In the genomic region with DNA sequence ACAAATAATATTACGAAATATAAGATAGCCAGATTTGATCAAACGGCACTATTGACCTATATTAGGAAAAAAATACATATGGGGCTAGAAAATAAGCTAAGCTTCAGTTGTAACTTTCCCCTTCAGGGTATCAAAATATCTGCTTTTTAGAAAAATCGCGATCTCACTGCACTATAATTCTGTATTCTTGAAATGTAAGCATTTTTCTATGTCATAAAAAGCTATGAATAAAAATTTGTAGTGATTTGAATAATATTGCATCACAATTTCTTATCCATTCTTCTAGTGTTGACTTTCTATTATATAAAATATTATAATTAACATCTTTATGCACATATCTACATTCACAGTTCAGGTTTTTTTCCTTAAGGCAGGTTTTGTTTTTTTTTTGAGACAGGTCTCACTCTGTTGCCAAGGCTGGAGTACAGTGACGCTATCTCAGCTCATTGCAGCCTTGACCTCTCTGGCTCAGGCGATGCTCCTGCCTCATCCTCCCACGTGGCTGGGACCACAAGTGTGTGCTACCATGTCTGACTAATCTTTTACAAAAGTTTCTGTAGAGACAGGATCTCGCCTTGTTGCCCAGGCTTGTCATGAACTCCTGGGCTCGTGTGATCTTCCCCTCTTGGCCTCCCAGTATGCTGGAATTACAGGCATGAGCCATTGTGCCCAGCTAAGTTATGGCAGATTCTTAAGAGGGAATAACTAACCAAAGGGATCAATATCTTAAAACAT, we compare ENCODE assay signal across 23 cellular contexts. TPM values are rescaled to one million over a fixed set of nuclear protein-coding genes. Genes with fewer than 3 reads are reported as not detected.
DNase-seq lines count a peak whose midpoint lies in the region; ATAC-seq, FAIRE-seq and TF ChIP-seq lines count a peak whose summit lies in the region.
"Had no signal": no experiment of that assay in that cellular context is flagged by ENCODE, and none has a peak within 500 bp of the region (broad histone marks: within the 10 kb centered on the region; RNA-seq: fewer than 3 reads in every experiment).

No MANE protein-coding gene starts in this region.

- H3K36me3 Mint-ChIP-seq in activated naive CD8-positive, alpha-beta T cell = peaks cover 4% of the 10 kb centered on the region
- peaks cover 27% of the 10 kb centered on the region for H3K36me3 Mint-ChIP-seq in activated naive CD8-positive, alpha-beta T cell treated with anti-CD3 and anti-CD28 coated beads, Interleukin-2, amount 50 U/mL, for 24 hours (ENCODE audit: low read depth)
- no peaks in the 10 kb centered on the region for H3K36me3 Mint-ChIP-seq in WTC11

- CTCF ChIA-PET in WTC11 (lab: Charles Lee) = interaction anchor here (1.0 to 1.2 kb wide), 2 partner anchors 112 to 137 kb away, joined by 3 read pairs; no protein-coding TSS in a partner anchor

- intact Hi-C loops in pancreas (cut with DNase I) = loop anchor here in 1 of 3 donors (10.0 kb wide), 1 partner anchor 348 kb away; no protein-coding TSS in a partner anchor

- peaks cover 10% of the 10 kb centered on the region for H3K4me1 Mint-ChIP-seq in activated naive CD8-positive, alpha-beta T cell (ENCODE audit: low read depth)
- H3K4me1 Mint-ChIP-seq in activated naive CD8-positive, alpha-beta T cell treated with anti-CD3 and anti-CD28 coated beads, Interleukin-2, amount 50 U/mL, for 24 hours = peaks cover 9% of the 10 kb centered on the region
- H3K4me1 Mint-ChIP-seq in WTC11 = no peaks in the 10 kb centered on the region

- no peak overlapping the region for H3K27ac ChIP-seq in pancreas
- H3K27ac ChIP-seq: A549; BLaER1 treated with 17β-estradiol and CSF1 and Interleukin-3, amounts not matched to agents 10 nM and 100 nM; KMS-11 had no signal

- H3K9me3 Mint-ChIP-seq in activated naive CD8-positive, alpha-beta T cell (ENCODE audit: low read depth) = no peaks in the 10 kb centered on the region
- H3K9me3 Mint-ChIP-seq in activated naive CD8-positive, alpha-beta T cell treated with anti-CD3 and anti-CD28 coated beads, Interleukin-2, amount 50 U/mL, for 24 hours = no peaks in the 10 kb centered on the region
- H3K9me3 Mint-ChIP-seq in WTC11 = no peaks in the 10 kb centered on the region
- H3K9me3 Mint-ChIP-seq: CD4-positive, alpha-beta T cell had no signal

- POLR2A ChIA-PET in WTC11 (lab: Charles Lee) = no interaction called here

- H3K9me3 ChIP-seq in pancreas = no peaks in the 10 kb centered on the region
- H3K9me3 ChIP-seq: A549; BLaER1 treated with 17β-estradiol and CSF1 and Interleukin-3, amounts not matched to agents 10 nM and 100 nM; HAP-1 had no signal

- H3K4me3 ChIP-seq in epithelial cell of esophagus (ENCODE audit: low read length) = no peak overlapping the region
- no peak overlapping the region for H3K4me3 ChIP-seq in pancreas
- H3K4me3 ChIP-seq: A549; BLaER1 treated with 17β-estradiol and CSF1 and Interleukin-3, amounts not matched to agents 10 nM and 100 nM; HAP-1 had no signal

- no peak overlapping the region for H3K4me3 Mint-ChIP-seq in activated naive CD8-positive, alpha-beta T cell
- no peak overlapping the region for H3K4me3 Mint-ChIP-seq in activated naive CD8-positive, alpha-beta T cell treated with anti-CD3 and anti-CD28 coated beads, Interleukin-2, amount 50 U/mL, for 24 hours
- no peak overlapping the region for H3K4me3 Mint-ChIP-seq in WTC11
- H3K4me3 Mint-ChIP-seq: CD4-positive, alpha-beta T cell had no signal

- no peaks in the 10 kb centered on the region for H3K27me3 Mint-ChIP-seq in activated naive CD8-positive, alpha-beta T cell
- no peaks in the 10 kb centered on the region for H3K27me3 Mint-ChIP-seq in activated naive CD8-positive, alpha-beta T cell treated with anti-CD3 and anti-CD28 coated beads, Interleukin-2, amount 50 U/mL, for 24 hours
- no peaks in the 10 kb centered on the region for H3K27me3 Mint-ChIP-seq in WTC11 (ENCODE audit: low read depth)
- H3K27me3 Mint-ChIP-seq: CD4-positive, alpha-beta T cell had no signal

- TF ChIP-seq CTCF in WTC11 (IDR thresholded peaks at IDR 0.05) = no peak
- TF ChIP-seq CTCF in epithelial cell of esophagus (IDR thresholded peaks at IDR 0.05; ENCODE audit: insufficient read depth, low read depth, low read length, missing control alignments) = no peak
- TF ChIP-seq CTCF in pancreas (IDR thresholded peaks at IDR 0.05) = no peak

- peak overlapping the region; percentile 64 for H3K27ac Mint-ChIP-seq in activated naive CD8-positive, alpha-beta T cell
- H3K27ac Mint-ChIP-seq in activated naive CD8-positive, alpha-beta T cell treated with anti-CD3 and anti-CD28 coated beads, Interleukin-2, amount 50 U/mL, for 24 hours = no peak overlapping the region
- H3K27ac Mint-ChIP-seq in WTC11 = peak overlapping the region; percentile 73; the same call in 1 of the 2 replicates
- H3K27ac Mint-ChIP-seq: CD4-positive, alpha-beta T cell had no signal

- no peaks in the 10 kb centered on the region for H3K4me1 ChIP-seq in pancreas
- H3K4me1 ChIP-seq: BLaER1 treated with 17β-estradiol and CSF1 and Interleukin-3, amounts not matched to agents 10 nM and 100 nM; HAP-1 had no signal

- FAIRE-seq in pancreas (lab: Jason Lieb, UNC) = no peak
- FAIRE-seq: A549, D721Med, G401.6 had no signal

- DNase-seq in activated naive CD8-positive, alpha-beta T cell treated with anti-CD3 and anti-CD28 coated beads, Interleukin-2, amount 50 U/mL, for 24 hours = no peak
- DNase-seq in WTC11 (ENCODE audit: low spot score) (no peak), epithelial cell of esophagus (ENCODE audit: low read depth) (peak; percentile 85), OCI-M2 (lab: John Stamatoyannopoulos, UW; ENCODE audit: unreplicated experiment) (no peak), pancreas (no peak)
- DNase-seq: AML-193; CD4-positive, alpha-beta T cell; DMS53; GOT3; MM.1S; NCI-H2029; NCI-H446; NCI-H524 treated with DMSO at 0.1 percent for 48 hours; NCI-H774; PC-3 had no signal

- no peak for ATAC-seq in activated naive CD8-positive, alpha-beta T cell treated with anti-CD3 and anti-CD28 coated beads, Interleukin-2, amount 50 U/mL, for 24 hours
- ATAC-seq in WTC11 (no peak), GM19351 (IDR thresholded peaks at IDR 0.05; ENCODE audit: unreplicated experiment) (no peak), pancreas (no peak)
- ATAC-seq: A549, PC-3 had no signal

- 78 to 80% methylated on average over 9 of the region's 9 CpGs for WGBS in pancreas, 2 donors

- H3K36me3 ChIP-seq in pancreas = peaks cover 0 to 9% (median 0%) of the 10 kb centered on the region in 3 donors
- H3K36me3 ChIP-seq: HAP-1 had no signal

- H3K27me3 ChIP-seq in pancreas = no peaks in the 10 kb centered on the region
- H3K27me3 ChIP-seq: BLaER1 treated with 17β-estradiol and CSF1 and Interleukin-3, amounts not matched to agents 10 nM and 100 nM had no signal

TF ChIP-seq in WTC11, 78 proteins besides CTCF, POLR2A, EP300 and RAD21:
- no peak for TF ChIP-seq CREM (CRISPR knock-in tag; IDR thresholded peaks at IDR 0.05)
- TF ChIP-seq HMGA2 (CRISPR knock-in tag; IDR thresholded peaks at IDR 0.05) = no peak
- TF ChIP-seq NFE2L1 (CRISPR knock-in tag; IDR thresholded peaks at IDR 0.05) = no peak
- TF ChIP-seq RORB (CRISPR knock-in tag; IDR thresholded peaks at IDR 0.05) = no peak

RNA-seq across cellular contexts. Expression of gene EMC4, which starts 21.6 kb away (rescaled TPM):
- total RNA-seq in WTC11 (2021) (96.8 to 102 TPM (median 97.0 TPM) in 3 replicates), pancreas (10 to 100 TPM; 39.6 to 52.7 (median 41.0) TPM)
- 10 to 100 TPM; 62.0 to 82.6 TPM for polyA plus RNA-seq in pancreas

RNA-seq across cellular contexts. Expression of gene KATNBL1, which starts 36.5 kb away (rescaled TPM):
- total RNA-seq in WTC11 (2021) (41.8 to 45.8 TPM (median 43.2 TPM) in 3 replicates), pancreas (10 to 100 TPM in 4 of 6 donors, 1 to 10 TPM in 2; 9.4 to 24.0 (median 11.4) TPM)
- polyA plus RNA-seq in pancreas = 10 to 100 TPM; 10.1 to 12.8 TPM
